ENCODE assay signal across 8 cellular contexts in genomic region chr11:65225284-65226102, GRCh38. TPM values are rescaled to one million over a fixed set of nuclear protein-coding genes. Genes with fewer than 3 reads are reported as not detected.
DNase-seq lines count a peak whose midpoint lies in the region; ATAC-seq and TF ChIP-seq lines count a peak whose summit lies in the region.

No MANE protein-coding gene starts in this region.

- peak; percentile 54 for DNase-seq in AG10803 (ENCODE audit: low read depth)
- peak; percentile 53 for DNase-seq in HEK293T (ENCODE audit: extremely low spot score)
- DNase-seq in WERI-Rb-1, result peak; percentile 81
- peak; percentile 74 for DNase-seq in choroid plexus epithelial cell (ENCODE audit: low read depth)
- peak in 1 of 2 donors; percentile 72 for DNase-seq in left colon
- peak; percentile 27 to 53 (median 42) for DNase-seq in stimulated activated CD4-positive, alpha-beta T cell treated with anti-CD3 and anti-CD28 coated beads, Interleukin-1b, Interleukin-23, amount 100 ng/mL, for 24 hours (ENCODE audit: low read depth in 4 of 4, low spot score in 1 of 4)

- H3K27me3 ChIP-seq in WERI-Rb-1 (ENCODE audit: insufficient read depth, low read depth, severe bottlenecking), result no peaks in the 10 kb centered on the region

- H3K36me3 ChIP-seq in WERI-Rb-1, result no peaks in the 10 kb centered on the region

- POLR2A ChIA-PET in HEK293T (lab: Yijun Ruan, JAX), result interaction anchor here (4.2 kb wide), 1 partner anchor 37 kb away, joined by 18 read pairs; the partner anchor contains the start of gene POLA2

- ATAC-seq in left colon (peak; percentile 84), GM18870 (IDR thresholded peaks at IDR 0.05; ENCODE audit: unreplicated experiment) (no peak), HG03045 (IDR thresholded peaks at IDR 0.05; ENCODE audit: unreplicated experiment) (no peak)

- peak overlapping the region; percentile 89 for H3K27ac ChIP-seq in WERI-Rb-1

- CTCF ChIA-PET in HEK293T (lab: Yijun Ruan, JAX), result interaction anchor here (1.0 to 1.9 kb wide), 5 partner anchors 25 to 121 kb away, joined by 3 to 11 read pairs (median 5); partner anchors contain the start of gene CDC42EP2

- intact Hi-C loops in left colon (cut with DNase I, micrococcal nuclease), result no loop called here

- TF ChIP-seq CTCF in AG10803 (conservative IDR thresholded peaks at IDR 0.05; ENCODE audit: low read length), result peak; percentile 55
- TF ChIP-seq CTCF in WERI-Rb-1 (IDR thresholded peaks at IDR 0.05; ENCODE audit: low read depth, low read length), result peak; percentile 47; the same call in 1 of the 2 replicates
- peak; percentile 72 for TF ChIP-seq CTCF in choroid plexus epithelial cell (conservative IDR thresholded peaks at IDR 0.05; ENCODE audit: low read depth, low read length)

- H3K9me3 ChIP-seq in WERI-Rb-1 (ENCODE audit: severe bottlenecking), result no peaks in the 10 kb centered on the region

- H3K4me3 ChIP-seq in AG10803 (ENCODE audit: low read length) (peak overlapping the region; percentile 53), WERI-Rb-1 (ENCODE audit: low read depth, low read length) (peak overlapping the region; percentile 34), choroid plexus epithelial cell (ENCODE audit: low read depth, low read length) (peak overlapping the region; percentile 58)

TF ChIP-seq in HEK293T, 16 proteins besides CTCF, POLR2A, EP300 and RAD21:
- TF ChIP-seq PKNOX1 (IDR thresholded peaks at IDR 0.05) (no peak), SUZ12 (IDR thresholded peaks at IDR 0.05) (no peak), FOXA1 (IDR thresholded peaks at IDR 0.05) (no peak), TARDBP (IDR thresholded peaks at IDR 0.05) (no peak), LEF1 (IDR thresholded peaks at IDR 0.05; ENCODE audit: borderline replicate concordance) (no peak), HDGF (IDR thresholded peaks at IDR 0.05; ENCODE audit: borderline replicate concordance) (no peak), FOXK2 (IDR thresholded peaks at IDR 0.05) (no peak), FOXM1 (IDR thresholded peaks at IDR 0.05; ENCODE audit: borderline replicate concordance) (no peak), ARNT (IDR thresholded peaks at IDR 0.05) (no peak), L3MBTL2 (conservative IDR thresholded peaks at IDR 0.05) (no peak), SP1 (IDR thresholded peaks at IDR 0.05) (no peak), NFRKB (IDR thresholded peaks at IDR 0.05) (no peak), ZNF384 (IDR thresholded peaks at IDR 0.05) (no peak), ELF4 (IDR thresholded peaks at IDR 0.05) (no peak)

RNA-seq across cellular contexts. Expression of gene POLA2, which starts 36.3 kb away (rescaled TPM):
- 1 to 10 TPM; 4.3 to 9.8 TPM for total RNA-seq in left colon

RNA-seq across cellular contexts. Expression of gene CAPN1, which starts 43.8 kb away (rescaled TPM):
- total RNA-seq in left colon, result 100 to 1,000 TPM; 316 to 367 TPM

RNA-seq across cellular contexts. Expression of gene SPDYC, which starts 55.5 kb away (rescaled TPM):
- not detected for total RNA-seq in left colon
